ENCODE assay signal across 1 cellular context in the genomic region with DNA sequence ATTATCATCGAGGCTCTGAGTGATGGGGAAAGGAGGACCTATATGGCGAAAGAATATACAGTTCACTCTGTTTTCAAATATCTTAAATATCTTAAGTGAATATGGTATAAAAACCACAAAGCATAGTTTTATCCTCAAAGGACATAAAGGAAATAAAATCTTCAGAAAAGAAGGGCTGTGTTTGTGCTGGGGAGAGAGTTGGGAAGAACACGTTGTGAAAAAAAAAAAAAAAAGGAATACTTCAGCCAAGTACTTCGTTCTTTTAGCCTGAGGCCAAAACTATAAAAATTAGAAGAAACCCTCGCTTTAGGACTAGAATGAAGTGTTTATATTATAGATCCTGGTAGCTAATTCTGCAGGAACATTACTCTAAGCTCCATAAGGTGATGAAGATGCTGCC.
TF ChIP-seq lines count a peak whose summit lies in the region.

No MANE protein-coding gene starts in this region.

TF ChIP-seq in IMR-90, 13 proteins besides CTCF, POLR2A, EP300 and RAD21:
- no peak for TF ChIP-seq MAFK (IDR thresholded peaks at IDR 0.05; ENCODE audit: low read depth, low read length)
- TF ChIP-seq, protein P1, sequence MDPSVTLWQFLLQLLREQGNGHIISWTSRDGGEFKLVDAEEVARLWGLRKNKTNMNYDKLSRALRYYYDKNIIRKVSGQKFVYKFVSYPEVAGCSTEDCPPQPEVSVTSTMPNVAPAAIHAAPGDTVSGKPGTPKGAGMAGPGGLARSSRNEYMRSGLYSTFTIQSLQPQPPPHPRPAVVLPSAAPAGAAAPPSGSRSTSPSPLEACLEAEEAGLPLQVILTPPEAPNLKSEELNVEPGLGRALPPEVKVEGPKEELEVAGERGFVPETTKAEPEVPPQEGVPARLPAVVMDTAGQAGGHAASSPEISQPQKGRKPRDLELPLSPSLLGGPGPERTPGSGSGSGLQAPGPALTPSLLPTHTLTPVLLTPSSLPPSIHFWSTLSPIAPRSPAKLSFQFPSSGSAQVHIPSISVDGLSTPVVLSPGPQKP (IDR thresholded peaks at IDR 0.05; ENCODE audit: borderline replicate concordance, low read depth, low read length) = no peak
- no peak for TF ChIP-seq MXI1 (IDR thresholded peaks at IDR 0.05; ENCODE audit: borderline replicate concordance, low read depth, low read length)
- no peak for TF ChIP-seq FOS (IDR thresholded peaks at IDR 0.05; ENCODE audit: low read depth, low read length)
- TF ChIP-seq, protein P2, sequence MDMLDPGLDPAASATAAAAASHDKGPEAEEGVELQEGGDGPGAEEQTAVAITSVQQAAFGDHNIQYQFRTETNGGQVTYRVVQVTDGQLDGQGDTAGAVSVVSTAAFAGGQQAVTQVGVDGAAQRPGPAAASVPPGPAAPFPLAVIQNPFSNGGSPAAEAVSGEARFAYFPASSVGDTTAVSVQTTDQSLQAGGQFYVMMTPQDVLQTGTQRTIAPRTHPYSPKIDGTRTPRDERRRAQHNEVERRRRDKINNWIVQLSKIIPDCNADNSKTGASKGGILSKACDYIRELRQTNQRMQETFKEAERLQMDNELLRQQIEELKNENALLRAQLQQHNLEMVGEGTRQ (IDR thresholded peaks at IDR 0.05; ENCODE audit: low read depth, low read length) = no peak
- TF ChIP-seq NFE2L2 (IDR thresholded peaks at IDR 0.05; ENCODE audit: low read depth, low read length) = no peak
- no peak for TF ChIP-seq SMC3 (IDR thresholded peaks at IDR 0.05; ENCODE audit: low read depth, low read length)
- no peak for TF ChIP-seq BHLHE40 (IDR thresholded peaks at IDR 0.05; ENCODE audit: low read depth, low read length)
- TF ChIP-seq CEBPB (IDR thresholded peaks at IDR 0.05; ENCODE audit: low read depth, low read length) = no peak
- TF ChIP-seq RFX5 (IDR thresholded peaks at IDR 0.05; ENCODE audit: low read depth, low read length) = no peak
- no peak for TF ChIP-seq RCOR1 (IDR thresholded peaks at IDR 0.05; ENCODE audit: insufficient replicate concordance, low read length)
- no peak for TF ChIP-seq CHD1 (IDR thresholded peaks at IDR 0.05; ENCODE audit: low read depth, low read length)
- no peak for TF ChIP-seq MAZ (IDR thresholded peaks at IDR 0.05; ENCODE audit: borderline replicate concordance, low read depth, low read length)
